20 cellular contexts compared by ENCODE assay signal in the genomic region with DNA sequence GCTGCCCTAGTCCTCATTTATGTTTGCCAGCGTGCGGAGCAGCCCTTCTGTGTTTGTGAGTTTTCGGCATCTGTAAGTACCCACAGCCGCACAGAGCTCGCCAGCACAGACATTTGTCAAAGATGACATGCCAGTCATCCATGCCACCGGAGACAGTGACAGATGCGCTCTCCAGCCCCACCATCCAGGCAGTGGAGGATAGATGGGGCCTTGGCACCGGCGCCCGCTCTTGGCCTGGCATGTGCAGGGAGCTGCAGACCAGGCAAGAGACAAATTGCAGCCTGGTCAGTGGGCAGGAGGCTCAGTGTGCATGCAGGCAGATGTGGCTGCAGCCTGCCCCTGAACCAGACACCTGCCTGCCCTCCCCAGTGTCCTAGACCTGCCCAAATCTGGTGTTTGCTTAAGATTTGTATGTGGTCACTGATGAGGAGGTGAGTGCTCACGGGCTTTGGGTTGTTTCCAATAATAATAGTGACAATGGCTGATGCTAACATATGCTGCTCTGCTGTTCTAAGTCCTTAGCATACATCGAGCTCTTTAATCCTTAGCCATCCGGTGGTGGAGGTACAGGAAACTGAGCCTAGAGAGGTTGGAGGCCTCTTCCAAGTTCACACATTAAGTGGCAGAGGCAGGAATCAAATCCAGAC.
DNase-seq lines count a peak whose midpoint lies in the region; ATAC-seq, FAIRE-seq and TF ChIP-seq lines count a peak whose summit lies in the region.
"Had no signal": no experiment of that assay in that cellular context is flagged by ENCODE, and none has a peak within 500 bp of the region (broad histone marks: within the 10 kb centered on the region; RNA-seq: fewer than 3 reads in every experiment).

No MANE protein-coding gene starts in this region.

- H3K4me3 Mint-ChIP-seq in activated naive CD4-positive, alpha-beta T cell treated with anti-CD3 and anti-CD28 coated beads, Interleukin-2, amount 10 ng/mL, durations not matched to agents 7 days and 5 days: no peak overlapping the region
- no peak overlapping the region for H3K4me3 Mint-ChIP-seq in activated naive CD8-positive, alpha-beta T cell treated with anti-CD3 and anti-CD28 coated beads for 36 hours
- H3K4me3 Mint-ChIP-seq: activated CD8-positive, alpha-beta T cell treated with anti-CD3 and anti-CD28 coated beads for 36 hours; stimulated activated naive B cell treated with anti-CD40 and anti-IgM and Interleukin-4, amounts not matched to agents 10 μg/mL and 1 μg/mL and 100 μg/mL, for 72 hours had no signal

- no peaks in the 10 kb centered on the region for H3K9me3 ChIP-seq in mammary epithelial cell (replicated peaks; ENCODE audit: insufficient read depth, low read length)
- H3K9me3 ChIP-seq: BLaER1 treated with 17β-estradiol and CSF1 and Interleukin-3, amounts not matched to agents 10 nM and 100 nM; mucosa of descending colon; neutrophil; tibial artery had no signal

- peak overlapping the region; percentile 28 to 47 for H3K27ac Mint-ChIP-seq in activated naive CD4-positive, alpha-beta T cell treated with anti-CD3 and anti-CD28 coated beads, Interleukin-2, amount 50 U/mL, for 72 hours
- H3K27ac Mint-ChIP-seq in activated naive CD4-positive, alpha-beta T cell treated with anti-CD3 and anti-CD28 coated beads, Interleukin-2, amount 10 ng/mL, durations not matched to agents 7 days and 5 days: no peak overlapping the region
- H3K27ac Mint-ChIP-seq in activated naive CD8-positive, alpha-beta T cell treated with anti-CD3 and anti-CD28 coated beads for 36 hours: no peak overlapping the region
- H3K27ac Mint-ChIP-seq: activated CD8-positive, alpha-beta T cell treated with anti-CD3 and anti-CD28 coated beads for 36 hours; stimulated activated naive B cell treated with anti-CD40 and anti-IgM and Interleukin-4, amounts not matched to agents 10 μg/mL and 1 μg/mL and 100 μg/mL, for 72 hours had no signal

- TF ChIP-seq CTCF in mammary epithelial cell (conservative IDR thresholded peaks at IDR 0.05 in 1 of 2, IDR thresholded peaks at IDR 0.05 in 1 of 2; ENCODE audit: extremely low read depth in 1 of 2, insufficient read depth in 1 of 2, low read depth in 1 of 2, low read length in 2 of 2) (no peak), D721Med (IDR thresholded peaks at IDR 0.05; ENCODE audit: insufficient read depth, missing control alignments) (no peak)

- no peak overlapping the region for H3K4me2 ChIP-seq in mammary epithelial cell (ENCODE audit: insufficient read depth, low read depth, low read length)

- peaks cover 19% of the 10 kb centered on the region for H3K4me1 Mint-ChIP-seq in activated naive CD4-positive, alpha-beta T cell treated with anti-CD3 and anti-CD28 coated beads, Interleukin-2, amount 10 ng/mL, durations not matched to agents 7 days and 5 days
- peaks cover 8% of the 10 kb centered on the region for H3K4me1 Mint-ChIP-seq in activated naive CD8-positive, alpha-beta T cell treated with anti-CD3 and anti-CD28 coated beads for 36 hours
- H3K4me1 Mint-ChIP-seq: stimulated activated naive B cell treated with anti-CD40 and anti-IgM and Interleukin-4, amounts not matched to agents 10 μg/mL and 1 μg/mL and 100 μg/mL, for 72 hours had no signal

- no TSS peak for BruUV-seq in mammary epithelial cell (replicated peaks; lab: Mats Ljungman, UMichigan)

- in situ Hi-C loops in mammary epithelial cell (cut with MboI; ENCODE audit: low sequenced_read_pairs in 2 of 2): no loop called here

- no peak for DNase-seq in activated naive CD4-positive, alpha-beta T cell treated with anti-CD3 and anti-CD28 coated beads, Interleukin-2, amount 50 U/mL, for 72 hours (ENCODE audit: low spot score in 2 of 2)
- no peak for DNase-seq in activated naive CD4-positive, alpha-beta T cell treated with anti-CD3 and anti-CD28 coated beads, Interleukin-2, amount 10 ng/mL, durations not matched to agents 7 days and 5 days
- DNase-seq in NCI-H2196 treated with DMSO at 0.1 percent for 48 hours (lab: John Stamatoyannopoulos, UW; ENCODE audit: unreplicated experiment): peak; percentile 86
- DNase-seq in mammary epithelial cell: peak; percentile 52
- DNase-seq in D721Med (ENCODE audit: insufficient read length, low spot score): no peak
- no peak for DNase-seq in HPDE6-E6E7 (ENCODE audit: extremely low spot score)
- no peak for DNase-seq in activated naive CD8-positive, alpha-beta T cell treated with anti-CD3 and anti-CD28 coated beads for 36 hours
- DNase-seq: activated CD8-positive, alpha-beta T cell treated with anti-CD3 and anti-CD28 coated beads for 36 hours; activated T-cell treated with anti-CD3 and anti-CD28 coated beads, Interleukin-2, amount 50 U/mL, for 48 hours; brain microvascular endothelial cell; left colon; mucosa of descending colon; NK-92 treated with Interleukin-12 subunit alpha and Interleukin-12 subunit beta, amount 100 ng/mL, for 24 hours; SIG-M5; stimulated activated naive B cell treated with anti-CD40 and anti-IgM and Interleukin-4, amounts not matched to agents 10 μg/mL and 1 μg/mL and 100 μg/mL, for 72 hours; T-helper 2 cell; tibial artery had no signal

- H3K9ac ChIP-seq in mammary epithelial cell (ENCODE audit: insufficient read depth, low read length): no peak overlapping the region
- H3K9ac ChIP-seq: BLaER1 treated with 17β-estradiol and CSF1 and Interleukin-3, amounts not matched to agents 10 nM and 100 nM had no signal

- H2AFZ ChIP-seq in mammary epithelial cell (ENCODE audit: low read depth, low read length): no peak overlapping the region

- H3K9me3 Mint-ChIP-seq in activated naive CD4-positive, alpha-beta T cell treated with anti-CD3 and anti-CD28 coated beads, Interleukin-2, amount 50 U/mL, for 72 hours: no peaks in the 10 kb centered on the region
- H3K9me3 Mint-ChIP-seq in activated naive CD4-positive, alpha-beta T cell treated with anti-CD3 and anti-CD28 coated beads, Interleukin-2, amount 10 ng/mL, durations not matched to agents 7 days and 5 days: no peaks in the 10 kb centered on the region
- H3K9me3 Mint-ChIP-seq in activated naive CD8-positive, alpha-beta T cell treated with anti-CD3 and anti-CD28 coated beads for 36 hours: no peaks in the 10 kb centered on the region
- H3K9me3 Mint-ChIP-seq: activated CD8-positive, alpha-beta T cell treated with anti-CD3 and anti-CD28 coated beads for 36 hours; stimulated activated naive B cell treated with anti-CD40 and anti-IgM and Interleukin-4, amounts not matched to agents 10 μg/mL and 1 μg/mL and 100 μg/mL, for 72 hours had no signal

- H3K36me3 ChIP-seq in mammary epithelial cell (ENCODE audit: insufficient read depth, low read length): no peaks in the 10 kb centered on the region
- H3K36me3 ChIP-seq: BLaER1 treated with 17β-estradiol and CSF1 and Interleukin-3, amounts not matched to agents 10 nM and 100 nM; brain microvascular endothelial cell; neutrophil; tibial artery had no signal

- H3K79me2 ChIP-seq in mammary epithelial cell (ENCODE audit: insufficient read depth, low read length): no peaks in the 10 kb centered on the region

- no peak for ATAC-seq in activated naive CD4-positive, alpha-beta T cell treated with anti-CD3 and anti-CD28 coated beads, Interleukin-2, amount 50 U/mL, for 72 hours
- no peak for ATAC-seq in HG03097 (IDR thresholded peaks at IDR 0.05; ENCODE audit: low FRiP score, unreplicated experiment)
- ATAC-seq: activated CD8-positive, alpha-beta T cell treated with anti-CD3 and anti-CD28 coated beads for 36 hours; left colon; mucosa of descending colon; stimulated activated naive B cell treated with anti-CD40 and anti-IgM and Interleukin-4, amounts not matched to agents 10 μg/mL and 1 μg/mL and 100 μg/mL, for 72 hours had no signal

- H3K4me1 ChIP-seq in mammary epithelial cell (ENCODE audit: insufficient read depth, low read length): peaks cover 61% of the 10 kb centered on the region
- H3K4me1 ChIP-seq: tibial artery had no signal

- dilution Hi-C loops in mammary epithelial cell (cut with HindIII; ENCODE audit: low sequenced_read_pairs): no loop called here

- H3K27me3 Mint-ChIP-seq in activated naive CD4-positive, alpha-beta T cell treated with anti-CD3 and anti-CD28 coated beads, Interleukin-2, amount 10 ng/mL, durations not matched to agents 7 days and 5 days: peaks cover 9% of the 10 kb centered on the region
- H3K27me3 Mint-ChIP-seq in activated naive CD8-positive, alpha-beta T cell treated with anti-CD3 and anti-CD28 coated beads for 36 hours: no peaks in the 10 kb centered on the region
- H3K27me3 Mint-ChIP-seq: activated CD8-positive, alpha-beta T cell treated with anti-CD3 and anti-CD28 coated beads for 36 hours had no signal

- no peak for FAIRE-seq in D721Med (lab: Jason Lieb, UNC)

- CTCF ChIA-PET in activated naive CD4-positive, alpha-beta T cell treated with anti-CD3 and anti-CD28 coated beads, Interleukin-2, amount 10 ng/mL, durations not matched to agents 7 days and 5 days (lab: Charles Lee): interaction anchor here (1.4 kb wide), 1 partner anchor 49 kb away, joined by 5 read pairs; no protein-coding TSS in a partner anchor
- CTCF ChIA-PET in mammary epithelial cell (lab: Charles Lee; ENCODE audit: low non-redundant PET): no interaction called here

- no peaks in the 10 kb centered on the region for H3K27me3 ChIP-seq in mammary epithelial cell (ENCODE audit: insufficient read depth, low read length)
- H3K27me3 ChIP-seq: BLaER1 treated with 17β-estradiol and CSF1 and Interleukin-3, amounts not matched to agents 10 nM and 100 nM; brain microvascular endothelial cell; tibial artery had no signal

- WGBS in mammary epithelial cell (ENCODE audit: low coverage, missing lambda C conversion rate): 80% methylated on average over 12 of the region's 13 CpGs

- H3K4me3 ChIP-seq in mammary epithelial cell (replicated peaks in 1 of 3; ENCODE audit: insufficient read depth in 1 of 3, low read depth in 2 of 3, low read length in 3 of 3): no peak overlapping the region
- H3K4me3 ChIP-seq: BLaER1 treated with 17β-estradiol and CSF1 and Interleukin-3, amounts not matched to agents 10 nM and 100 nM; mucosa of descending colon; tibial artery had no signal

- no peaks in the 10 kb centered on the region for H3K36me3 Mint-ChIP-seq in activated naive CD4-positive, alpha-beta T cell treated with anti-CD3 and anti-CD28 coated beads, Interleukin-2, amount 50 U/mL, for 72 hours
- no peaks in the 10 kb centered on the region for H3K36me3 Mint-ChIP-seq in activated naive CD4-positive, alpha-beta T cell treated with anti-CD3 and anti-CD28 coated beads, Interleukin-2, amount 10 ng/mL, durations not matched to agents 7 days and 5 days
- no peaks in the 10 kb centered on the region for H3K36me3 Mint-ChIP-seq in activated naive CD8-positive, alpha-beta T cell treated with anti-CD3 and anti-CD28 coated beads for 36 hours
- H3K36me3 Mint-ChIP-seq: stimulated activated naive B cell treated with anti-CD40 and anti-IgM and Interleukin-4, amounts not matched to agents 10 μg/mL and 1 μg/mL and 100 μg/mL, for 72 hours had no signal

- peak overlapping the region; percentile 67 for H3K27ac ChIP-seq in mammary epithelial cell (ENCODE audit: insufficient read depth, low read depth, low read length)
- H3K27ac ChIP-seq: brain microvascular endothelial cell, neutrophil, tibial artery had no signal

- H4K20me1 ChIP-seq in mammary epithelial cell (ENCODE audit: insufficient read depth, low read length): no peaks in the 10 kb centered on the region
- H4K20me1 ChIP-seq: BLaER1 treated with 17β-estradiol and CSF1 and Interleukin-3, amounts not matched to agents 10 nM and 100 nM had no signal

- intact Hi-C loops in mammary epithelial cell (cut with micrococcal nuclease): no loop called here

Comparison
In these comparisons a context has a peak if more than half of its experiments do, and no peak if none do; other contexts are left out.
1. H3K27ac Mint-ChIP-seq: peak in activated naive CD4-positive, alpha-beta T cell treated with anti-CD3 and anti-CD28 coated beads, Interleukin-2, amount 50 U/mL, for 72 hours (2 of 2); none in activated naive CD4-positive, alpha-beta T cell treated with anti-CD3 and anti-CD28 coated beads, Interleukin-2, amount 10 ng/mL, durations not matched to agents 7 days and 5 days (single experiment) and activated naive CD8-positive, alpha-beta T cell treated with anti-CD3 and anti-CD28 coated beads for 36 hours (single experiment).
2. DNase-seq: peak in NCI-H2196 treated with DMSO at 0.1 percent for 48 hours (single experiment) and mammary epithelial cell (single experiment); none in activated naive CD4-positive, alpha-beta T cell treated with anti-CD3 and anti-CD28 coated beads, Interleukin-2, amount 50 U/mL, for 72 hours (0 of 2), activated naive CD4-positive, alpha-beta T cell treated with anti-CD3 and anti-CD28 coated beads, Interleukin-2, amount 10 ng/mL, durations not matched to agents 7 days and 5 days (single experiment), D721Med (single experiment), HPDE6-E6E7 (single experiment) and activated naive CD8-positive, alpha-beta T cell treated with anti-CD3 and anti-CD28 coated beads for 36 hours (single experiment).